ENCODE assay signal across 18 cellular contexts in genomic region chr1:119603695-119604094, GRCh38. TPM values are rescaled to one million over a fixed set of nuclear protein-coding genes. Genes with fewer than 3 reads are reported as not detected.
"Had no signal": no experiment of that assay in that cellular context is flagged by ENCODE, and none has a peak within 500 bp of the region (broad histone marks: within the 10 kb centered on the region; RNA-seq: fewer than 3 reads in every experiment).

No MANE protein-coding gene starts in this region.

- H3K27me3 ChIP-seq: right atrium auricular region, tibial nerve, vagina had no signal

- ATAC-seq: activated CD4-positive, alpha-beta T cell treated with anti-CD3 and anti-CD28 coated beads for 36 hours; activated T-cell treated with anti-CD3 and anti-CD28 coated beads, Interleukin-2, amount 50 U/mL, for 72 hours; left cardiac atrium; mucosa of descending colon; naive thymus-derived CD8-positive, alpha-beta T cell; stimulated activated memory B cell treated with anti-CD40 and anti-IgM and Interleukin-4, amounts not matched to agents 10 μg/mL and 1 μg/mL and 100 μg/mL, for 72 hours had no signal

- H3K36me3 ChIP-seq: neutrophil, right atrium auricular region, tibial nerve, vagina had no signal

- H3K27ac ChIP-seq: neutrophil, right atrium auricular region, tibial nerve, vagina, VCaP had no signal

- H3K4me1 Mint-ChIP-seq: activated CD4-positive, alpha-beta memory T cell treated with anti-CD3 and anti-CD28 coated beads, Interleukin-2, amount 10 ng/mL, durations not matched to agents 7 days and 5 days; activated CD4-positive, alpha-beta T cell treated with anti-CD3 and anti-CD28 coated beads for 36 hours; central memory CD8-positive, alpha-beta T cell; stimulated activated memory B cell treated with anti-CD40 and anti-IgM and Interleukin-4, amounts not matched to agents 10 μg/mL and 1 μg/mL and 100 μg/mL, for 72 hours had no signal

- H3K4me3 Mint-ChIP-seq: activated CD4-positive, alpha-beta memory T cell treated with anti-CD3 and anti-CD28 coated beads, Interleukin-2, amount 10 ng/mL, durations not matched to agents 7 days and 5 days; activated CD4-positive, alpha-beta T cell treated with anti-CD3 and anti-CD28 coated beads for 36 hours; activated T-cell treated with anti-CD3 and anti-CD28 coated beads, Interleukin-2, amount 50 U/mL, for 72 hours; central memory CD8-positive, alpha-beta T cell; naive thymus-derived CD8-positive, alpha-beta T cell; stimulated activated memory B cell treated with anti-CD40 and anti-IgM and Interleukin-4, amounts not matched to agents 10 μg/mL and 1 μg/mL and 100 μg/mL, for 72 hours had no signal

- H3K9me3 Mint-ChIP-seq: activated CD4-positive, alpha-beta memory T cell treated with anti-CD3 and anti-CD28 coated beads, Interleukin-2, amount 10 ng/mL, durations not matched to agents 7 days and 5 days; activated T-cell treated with anti-CD3 and anti-CD28 coated beads, Interleukin-2, amount 50 U/mL, for 72 hours; central memory CD8-positive, alpha-beta T cell; naive thymus-derived CD8-positive, alpha-beta T cell; stimulated activated memory B cell treated with anti-CD40 and anti-IgM and Interleukin-4, amounts not matched to agents 10 μg/mL and 1 μg/mL and 100 μg/mL, for 72 hours had no signal

- H3K27ac Mint-ChIP-seq: activated CD4-positive, alpha-beta memory T cell treated with anti-CD3 and anti-CD28 coated beads, Interleukin-2, amount 10 ng/mL, durations not matched to agents 7 days and 5 days; activated CD4-positive, alpha-beta T cell treated with anti-CD3 and anti-CD28 coated beads for 36 hours; activated T-cell treated with anti-CD3 and anti-CD28 coated beads, Interleukin-2, amount 50 U/mL, for 72 hours; naive thymus-derived CD8-positive, alpha-beta T cell; stimulated activated memory B cell treated with anti-CD40 and anti-IgM and Interleukin-4, amounts not matched to agents 10 μg/mL and 1 μg/mL and 100 μg/mL, for 72 hours had no signal

- H3K4me3 ChIP-seq: lung, mucosa of descending colon, right atrium auricular region, tibial nerve, vagina had no signal

- H3K36me3 Mint-ChIP-seq: naive thymus-derived CD8-positive, alpha-beta T cell; stimulated activated memory B cell treated with anti-CD40 and anti-IgM and Interleukin-4, amounts not matched to agents 10 μg/mL and 1 μg/mL and 100 μg/mL, for 72 hours had no signal

- DNase-seq: activated CD4-positive, alpha-beta memory T cell treated with anti-CD3 and anti-CD28 coated beads, Interleukin-2, amount 10 ng/mL, durations not matched to agents 7 days and 5 days; activated CD4-positive, alpha-beta T cell treated with anti-CD3 and anti-CD28 coated beads for 36 hours; activated naive CD4-positive, alpha-beta T cell; activated T-cell treated with anti-CD3 and anti-CD28 coated beads, Interleukin-2, amount 50 U/mL, for 72 hours; hypothalamus; left cardiac atrium; mucosa of descending colon; naive thymus-derived CD8-positive, alpha-beta T cell; posterior cingulate gyrus; T-helper 9 cell had no signal

- H3K9me3 ChIP-seq: mucosa of descending colon, neutrophil, right atrium auricular region, tibial nerve, vagina had no signal

RNA-seq across cellular contexts. Expression of gene ZNF697, which starts 44.4 kb away (rescaled TPM):
- polyA plus RNA-seq: naive thymus-derived CD8-positive, alpha-beta T cell had no signal
